ENCODE assay signal across 15 cellular contexts in genomic region chr9:121718501-121718900, GRCh38.
DNase-seq lines count a peak whose midpoint lies in the region; ATAC-seq and TF ChIP-seq lines count a peak whose summit lies in the region.
"Had no signal": no experiment of that assay in that cellular context is flagged by ENCODE, and none has a peak within 500 bp of the region (broad histone marks: within the 10 kb centered on the region; RNA-seq: fewer than 3 reads in every experiment).

No MANE protein-coding gene starts in this region.

- H3K27me3 ChIP-seq in breast epithelium (no peaks in the 10 kb centered on the region), mammary epithelial cell (ENCODE audit: insufficient read depth, low read length) (no peaks in the 10 kb centered on the region), mesendoderm (ENCODE audit: insufficient read depth, low read length, poor library complexity) (no peaks in the 10 kb centered on the region)
- H3K27me3 ChIP-seq in effector memory CD4-positive, alpha-beta T cell (replicated peaks; ENCODE audit: control insufficient read depth, insufficient read depth, low read length, poor library complexity, severe bottlenecking): no peaks in the 10 kb centered on the region
- no peaks in the 10 kb centered on the region for H3K27me3 ChIP-seq in CD8-positive, alpha-beta T cell (ENCODE audit: insufficient read depth, low read length)

- no peak overlapping the region for H4K5ac ChIP-seq in mesendoderm (ENCODE audit: low read length)

- no peaks in the 10 kb centered on the region for H4K20me1 ChIP-seq in mammary epithelial cell (ENCODE audit: insufficient read depth, low read length)

- peak overlapping the region; percentile 86 to 88 for H3K27ac ChIP-seq in breast epithelium
- H3K27ac ChIP-seq in mammary epithelial cell (ENCODE audit: insufficient read depth, low read depth, low read length): peak overlapping the region; percentile 88
- H3K27ac ChIP-seq in mesendoderm (ENCODE audit: low read depth, low read length): no peak overlapping the region
- H3K27ac ChIP-seq in effector memory CD4-positive, alpha-beta T cell (ENCODE audit: insufficient read depth, low read length, poor library complexity, severe bottlenecking): no peak overlapping the region
- H3K27ac ChIP-seq in CD8-positive, alpha-beta T cell (ENCODE audit: low read depth, low read length): no peak overlapping the region
- H3K27ac ChIP-seq: C4-2B had no signal

- H3K9ac ChIP-seq in mammary epithelial cell (ENCODE audit: insufficient read depth, low read length) (peak overlapping the region; percentile 67), mesendoderm (ENCODE audit: low read length) (no peak overlapping the region)

- dilution Hi-C loops in mammary epithelial cell (cut with HindIII; ENCODE audit: low sequenced_read_pairs): no loop called here

- DNase-seq in breast epithelium (ENCODE audit: low spot score in 2 of 2): no peak
- no peak for DNase-seq in MCF 10A (ENCODE audit: unreplicated experiment)
- peak; percentile 79 for DNase-seq in mammary epithelial cell
- peak; percentile 60 for DNase-seq in mesendoderm
- DNase-seq in superior temporal gyrus (ENCODE audit: extremely low spot score): peak; percentile 52
- no peak for DNase-seq in activated CD8-positive, alpha-beta T cell treated with anti-CD3 and anti-CD28 coated beads, Interleukin-2, amount 10 ng/mL, durations not matched to agents 7 days and 5 days
- no peak for DNase-seq in effector memory CD4-positive, alpha-beta T cell
- no peak for DNase-seq in CD8-positive, alpha-beta T cell
- DNase-seq: DMS53, HCEC 1CT, NCI-H1436 treated with DMSO at 0.1 percent for 48 hours, NCI-H2081, NCI-H345, PC-3 had no signal

- no peaks in the 10 kb centered on the region for H3K27me3 Mint-ChIP-seq in MCF 10A (ENCODE audit: insufficient read depth, unreplicated experiment)
- H3K27me3 Mint-ChIP-seq in activated CD8-positive, alpha-beta T cell treated with anti-CD3 and anti-CD28 coated beads, Interleukin-2, amount 10 ng/mL, durations not matched to agents 7 days and 5 days (ENCODE audit: low read depth): no peaks in the 10 kb centered on the region
- no peaks in the 10 kb centered on the region for H3K27me3 Mint-ChIP-seq in CD8-positive, alpha-beta T cell (ENCODE audit: low read depth)

- H3K9me3 ChIP-seq in breast epithelium (no peaks in the 10 kb centered on the region), mammary epithelial cell (replicated peaks; ENCODE audit: insufficient read depth, low read length) (no peaks in the 10 kb centered on the region)
- H3K9me3 ChIP-seq in effector memory CD4-positive, alpha-beta T cell (ENCODE audit: control insufficient read depth, low read length): no peaks in the 10 kb centered on the region
- no peaks in the 10 kb centered on the region for H3K9me3 ChIP-seq in CD8-positive, alpha-beta T cell (ENCODE audit: low read length)

- H3K9me3 Mint-ChIP-seq in MCF 10A (ENCODE audit: unreplicated experiment): no peaks in the 10 kb centered on the region
- no peaks in the 10 kb centered on the region for H3K9me3 Mint-ChIP-seq in activated CD8-positive, alpha-beta T cell treated with anti-CD3 and anti-CD28 coated beads, Interleukin-2, amount 10 ng/mL, durations not matched to agents 7 days and 5 days (ENCODE audit: insufficient read depth)
- no peaks in the 10 kb centered on the region for H3K9me3 Mint-ChIP-seq in CD8-positive, alpha-beta T cell

- peaks cover 21 to 67% of the 10 kb centered on the region in 2 donors for H3K4me1 ChIP-seq in breast epithelium
- peaks cover 75% of the 10 kb centered on the region for H3K4me1 ChIP-seq in mammary epithelial cell (ENCODE audit: insufficient read depth, low read length)
- no peaks in the 10 kb centered on the region for H3K4me1 ChIP-seq in mesendoderm (ENCODE audit: control insufficient read depth, low read depth, low read length)
- H3K4me1 ChIP-seq in effector memory CD4-positive, alpha-beta T cell (ENCODE audit: control insufficient read depth, insufficient read depth, low read length, poor library complexity, severe bottlenecking): no peaks in the 10 kb centered on the region
- H3K4me1 ChIP-seq in CD8-positive, alpha-beta T cell (ENCODE audit: insufficient read depth, low read length): no peaks in the 10 kb centered on the region

- H3K4me3 ChIP-seq in breast epithelium (peak overlapping the region in 1 of 3 donors; percentile 33), mammary epithelial cell (replicated peaks in 1 of 3; ENCODE audit: insufficient read depth in 1 of 3, low read depth in 2 of 3, low read length in 3 of 3) (no peak overlapping the region), mesendoderm (ENCODE audit: low read length) (no peak overlapping the region)
- no peak overlapping the region for H3K4me3 ChIP-seq in effector memory CD4-positive, alpha-beta T cell (ENCODE audit: insufficient read depth, low read depth, low read length, poor library complexity, severe bottlenecking)
- H3K4me3 ChIP-seq in CD8-positive, alpha-beta T cell (ENCODE audit: low read depth, low read length): no peak overlapping the region

- H3K4me3 Mint-ChIP-seq in MCF 10A (ENCODE audit: unreplicated experiment): no peak overlapping the region
- no peak overlapping the region for H3K4me3 Mint-ChIP-seq in activated CD8-positive, alpha-beta T cell treated with anti-CD3 and anti-CD28 coated beads, Interleukin-2, amount 10 ng/mL, durations not matched to agents 7 days and 5 days
- no peak overlapping the region for H3K4me3 Mint-ChIP-seq in CD8-positive, alpha-beta T cell

- H2BK5ac ChIP-seq in mesendoderm (ENCODE audit: low read length): no peak overlapping the region

- H3K79me2 ChIP-seq in mammary epithelial cell (ENCODE audit: insufficient read depth, low read length) (peaks cover 98% of the 10 kb centered on the region), mesendoderm (ENCODE audit: control insufficient read depth, insufficient read depth, low read length) (peaks cover 13% of the 10 kb centered on the region)

- CTCF ChIA-PET in MCF 10A (lab: Yijun Ruan, JAX): interaction anchor here (0.7 to 3.7 kb wide), 7 partner anchors 9 to 173 kb away, joined by 3 to 33 read pairs (median 7); no protein-coding TSS in a partner anchor
- CTCF ChIA-PET in mammary epithelial cell (lab: Charles Lee; ENCODE audit: low non-redundant PET): no interaction called here
- CTCF ChIA-PET in activated CD8-positive, alpha-beta T cell treated with anti-CD3 and anti-CD28 coated beads, Interleukin-2, amount 10 ng/mL, durations not matched to agents 7 days and 5 days (lab: Charles Lee): interaction anchor here (0.9 kb wide), 1 partner anchor 15 kb away, joined by 3 read pairs; no protein-coding TSS in a partner anchor
- CTCF ChIA-PET in CD8-positive, alpha-beta T cell (lab: Charles Lee): no interaction called here

- H4K8ac ChIP-seq in mesendoderm (ENCODE audit: low read depth, low read length): no peak overlapping the region

- peaks cover 35% of the 10 kb centered on the region for H3K4me1 Mint-ChIP-seq in MCF 10A (ENCODE audit: insufficient read depth, unreplicated experiment)
- H3K4me1 Mint-ChIP-seq in activated CD8-positive, alpha-beta T cell treated with anti-CD3 and anti-CD28 coated beads, Interleukin-2, amount 10 ng/mL, durations not matched to agents 7 days and 5 days (ENCODE audit: low read depth): no peaks in the 10 kb centered on the region
- no peaks in the 10 kb centered on the region for H3K4me1 Mint-ChIP-seq in CD8-positive, alpha-beta T cell (ENCODE audit: low read depth)

- POLR2A ChIA-PET in MCF 10A (lab: Yijun Ruan, JAX): interaction anchor here (0.6 to 0.8 kb wide), 2 partner anchors 18 to 54 kb away, joined by 3 to 4 read pairs; no protein-coding TSS in a partner anchor
- POLR2A ChIA-PET in activated CD8-positive, alpha-beta T cell treated with anti-CD3 and anti-CD28 coated beads, Interleukin-2, amount 10 ng/mL, durations not matched to agents 7 days and 5 days (lab: Charles Lee): no interaction called here
- POLR2A ChIA-PET in CD8-positive, alpha-beta T cell (lab: Charles Lee): no interaction called here

- BruUV-seq in MCF 10A (replicated peaks; lab: Mats Ljungman, UMichigan) (no TSS peak), mammary epithelial cell (replicated peaks; lab: Mats Ljungman, UMichigan) (no TSS peak)

- intact Hi-C loops in breast epithelium (cut with DNase I; ENCODE audit: low total_unique reads): no loop called here
- intact Hi-C loops in MCF 10A (cut with micrococcal nuclease): no loop called here
- intact Hi-C loops in mammary epithelial cell (cut with micrococcal nuclease): loop anchor here (2.0 kb wide), 1 partner anchor 16 kb away; no protein-coding TSS in a partner anchor
- intact Hi-C loops in CD8-positive, alpha-beta T cell (cut with DNase I, micrococcal nuclease): no loop called here

- 44% methylated on average over 6 of the region's 6 CpGs for WGBS in mammary epithelial cell (ENCODE audit: low coverage, missing lambda C conversion rate)
- no CpG with 5 or more reads among the region's 6 CpGs for WGBS in mesendoderm (ENCODE audit: extremely low coverage, insufficient coverage, low lambda C conversion rate)

- H2BK120ac ChIP-seq in mesendoderm (ENCODE audit: low read depth, low read length): no peak overlapping the region

- no peak overlapping the region for H3K23ac ChIP-seq in mesendoderm (ENCODE audit: low read length)

- no peak overlapping the region for H3K4ac ChIP-seq in mesendoderm (ENCODE audit: low read depth, low read length)

- no peak overlapping the region for H2AFZ ChIP-seq in mammary epithelial cell (ENCODE audit: low read depth, low read length)

- H3K56ac ChIP-seq in mesendoderm (ENCODE audit: low read length): no peak overlapping the region

- no peak for ATAC-seq in activated CD8-positive, alpha-beta T cell treated with anti-CD3 and anti-CD28 coated beads, Interleukin-2, amount 10 ng/mL, durations not matched to agents 7 days and 5 days
- no peak for ATAC-seq in CD8-positive, alpha-beta T cell
- ATAC-seq: PC-3 had no signal

- peaks cover 35% of the 10 kb centered on the region for H3K79me1 ChIP-seq in mesendoderm (ENCODE audit: low read length)

- no peak overlapping the region for H3K18ac ChIP-seq in mesendoderm (ENCODE audit: low read length)

- TF ChIP-seq CTCF in breast epithelium (IDR thresholded peaks at IDR 0.05) (no peak), MCF 10A (IDR thresholded peaks at IDR 0.05; ENCODE audit: unreplicated experiment) (no peak), mammary epithelial cell (conservative IDR thresholded peaks at IDR 0.05 in 1 of 2, IDR thresholded peaks at IDR 0.05 in 1 of 2; ENCODE audit: extremely low read depth in 1 of 2, insufficient read depth in 1 of 2, low read depth in 1 of 2, low read length in 2 of 2) (no peak)
- TF ChIP-seq CTCF in CD8-positive, alpha-beta T cell (IDR thresholded peaks at IDR 0.05): no peak

- H3K27ac Mint-ChIP-seq in MCF 10A (ENCODE audit: low read depth, unreplicated experiment): no peak overlapping the region
- H3K27ac Mint-ChIP-seq in activated CD8-positive, alpha-beta T cell treated with anti-CD3 and anti-CD28 coated beads, Interleukin-2, amount 10 ng/mL, durations not matched to agents 7 days and 5 days: no peak overlapping the region
- H3K27ac Mint-ChIP-seq in CD8-positive, alpha-beta T cell: no peak overlapping the region

- no peak overlapping the region for H2BK15ac ChIP-seq in mesendoderm (replicated peaks; ENCODE audit: low read depth)

- no peaks in the 10 kb centered on the region for H3K36me3 Mint-ChIP-seq in MCF 10A (ENCODE audit: insufficient read depth, unreplicated experiment)
- no peaks in the 10 kb centered on the region for H3K36me3 Mint-ChIP-seq in activated CD8-positive, alpha-beta T cell treated with anti-CD3 and anti-CD28 coated beads, Interleukin-2, amount 10 ng/mL, durations not matched to agents 7 days and 5 days (ENCODE audit: low read depth)
- H3K36me3 Mint-ChIP-seq in CD8-positive, alpha-beta T cell: no peaks in the 10 kb centered on the region

- H3K4me2 ChIP-seq in mammary epithelial cell (ENCODE audit: insufficient read depth, low read depth, low read length) (peak overlapping the region; percentile 69), mesendoderm (ENCODE audit: low read length) (no peak overlapping the region)

- no peak for TF ChIP-seq POLR2A in breast epithelium (IDR thresholded peaks at IDR 0.05)

- H3K36me3 ChIP-seq in breast epithelium (no peaks in the 10 kb centered on the region), mammary epithelial cell (ENCODE audit: insufficient read depth, low read length) (peaks cover 2% of the 10 kb centered on the region), mesendoderm (ENCODE audit: control insufficient read depth, insufficient read depth, low read length) (no peaks in the 10 kb centered on the region)
- no peaks in the 10 kb centered on the region for H3K36me3 ChIP-seq in effector memory CD4-positive, alpha-beta T cell (ENCODE audit: control insufficient read depth, insufficient read depth, low read length)
- H3K36me3 ChIP-seq in CD8-positive, alpha-beta T cell (ENCODE audit: insufficient read depth, low read length): no peaks in the 10 kb centered on the region

- in situ Hi-C loops in mammary epithelial cell (cut with MboI; ENCODE audit: low sequenced_read_pairs in 2 of 2): no loop called here

- no peak overlapping the region for H2AK5ac ChIP-seq in mesendoderm (ENCODE audit: low read length)

Comparison
In these comparisons a context has a peak if more than half of its experiments do, and no peak if none do; other contexts are left out.
1. DNase-seq: peak in mammary epithelial cell (single experiment), mesendoderm (single experiment) and superior temporal gyrus (single experiment); none in breast epithelium (0 of 2), MCF 10A (single experiment), activated CD8-positive, alpha-beta T cell treated with anti-CD3 and anti-CD28 coated beads, Interleukin-2, amount 10 ng/mL, durations not matched to agents 7 days and 5 days (single experiment), effector memory CD4-positive, alpha-beta T cell (0 of 3) and CD8-positive, alpha-beta T cell (0 of 7).
2. CTCF ChIA-PET loops: an anchor here in MCF 10A (0.7 to 3.7 kb wide) and activated CD8-positive, alpha-beta T cell treated with anti-CD3 and anti-CD28 coated beads, Interleukin-2, amount 10 ng/mL, durations not matched to agents 7 days and 5 days (0.9 kb wide); none called in mammary epithelial cell and CD8-positive, alpha-beta T cell.
3. H3K27ac ChIP-seq: peak in breast epithelium (2 of 2) and mammary epithelial cell (single experiment); none in mesendoderm (single experiment), effector memory CD4-positive, alpha-beta T cell (single experiment) and CD8-positive, alpha-beta T cell (single experiment).